11 cellular contexts compared by ENCODE assay signal in the genomic region with DNA sequence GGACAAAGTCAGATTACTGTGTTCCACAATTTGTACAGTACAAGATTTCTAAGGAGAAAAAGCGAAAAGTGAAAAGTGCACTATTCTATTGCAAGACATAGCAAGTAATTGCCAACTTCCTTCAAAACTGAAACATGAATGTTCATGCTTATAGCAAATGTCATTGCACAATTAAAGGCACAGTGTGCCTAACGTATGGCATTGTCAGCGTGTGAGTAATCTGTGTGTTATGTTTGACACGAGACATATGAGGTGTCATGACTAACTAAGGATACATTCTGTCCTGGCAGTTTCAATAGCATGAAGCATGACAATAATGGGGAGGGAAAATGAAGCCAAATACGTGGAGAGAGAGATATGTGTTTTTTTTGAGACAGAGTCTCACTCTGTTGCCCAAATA. TPM values are rescaled to one million over a fixed set of nuclear protein-coding genes. Genes with fewer than 3 reads are reported as not detected.
DNase-seq lines count a peak whose midpoint lies in the region; ATAC-seq and TF ChIP-seq lines count a peak whose summit lies in the region.
"Had no signal": no experiment of that assay in that cellular context is flagged by ENCODE, and none has a peak within 500 bp of the region (broad histone marks: within the 10 kb centered on the region; RNA-seq: fewer than 3 reads in every experiment).

No MANE protein-coding gene starts in this region.

- H3K27ac ChIP-seq in tibial nerve (peak overlapping the region in 2 of 4 donors; percentile 19 to 63), uterus (no peak overlapping the region)

- H3K36me3 ChIP-seq in adipocyte (ENCODE audit: control insufficient read depth, insufficient read depth, low read length, severe bottlenecking) (no peaks in the 10 kb centered on the region), tibial nerve (no peaks in the 10 kb centered on the region), uterus (no peaks in the 10 kb centered on the region)

- H3K4me1 ChIP-seq in adipocyte (ENCODE audit: control insufficient read depth, insufficient read depth, low read length), result no peaks in the 10 kb centered on the region
- no peaks in the 10 kb centered on the region for H3K4me1 ChIP-seq in tibial nerve
- no peaks in the 10 kb centered on the region for H3K4me1 ChIP-seq in uterus

- 56 to 68% methylated on average over 5 of the region's 5 CpGs for WGBS in tibial nerve, 2 donors

- H3K4me3 ChIP-seq in adipocyte (ENCODE audit: low read length) (no peak overlapping the region), tibial nerve (no peak overlapping the region), uterus (no peak overlapping the region)

- intact Hi-C loops in uterus (cut with DNase I; ENCODE audit: low total_unique reads), result no loop called here

- H3K9ac ChIP-seq in adipocyte (ENCODE audit: low read length), result no peak overlapping the region

- TF ChIP-seq POLR2A in tibial nerve (IDR thresholded peaks at IDR 0.05) (no peak), uterus (IDR thresholded peaks at IDR 0.05) (no peak)

- ATAC-seq in GM18870 (IDR thresholded peaks at IDR 0.05; ENCODE audit: unreplicated experiment) (peak; percentile 24), HG03097 (IDR thresholded peaks at IDR 0.05; ENCODE audit: low FRiP score, unreplicated experiment) (peak; percentile 42)

- H3K27me3 ChIP-seq in adipocyte (replicated peaks; ENCODE audit: control insufficient read depth, insufficient read depth, low read length) (no peaks in the 10 kb centered on the region), tibial nerve (no peaks in the 10 kb centered on the region), uterus (no peaks in the 10 kb centered on the region)

- peak in 1 of 2 donors; percentile 74 for TF ChIP-seq EP300 in tibial nerve (IDR thresholded peaks at IDR 0.05)

- peak; percentile 19 for DNase-seq in adipocyte (ENCODE audit: low read depth)
- peak; percentile 3 for DNase-seq in renal cortical epithelial cell (ENCODE audit: low read depth)
- no peak for DNase-seq in tibial nerve (ENCODE audit: low spot score in 2 of 2)
- DNase-seq in C1 segment of cervical spinal cord (lab: John Stamatoyannopoulos, UW), result no peak
- DNase-seq in uterus, result no peak
- DNase-seq in activated naive CD4-positive, alpha-beta T cell treated with anti-CD3 and anti-CD28 coated beads, Interleukin-2, amount 50 U/mL, for 16 hours, result no peak
- DNase-seq: activated effector memory CD4-positive, alpha-beta T cell treated with Interleukin-2 at 50 U/mL for 16 hours; GF-D8; NCI-H1436 had no signal

- no peak for TF ChIP-seq CTCF in tibial nerve (IDR thresholded peaks at IDR 0.05)
- no peak for TF ChIP-seq CTCF in uterus (IDR thresholded peaks at IDR 0.05)

- H3K9me3 ChIP-seq in adipocyte (ENCODE audit: control insufficient read depth, low read length) (peaks cover 7% of the 10 kb centered on the region), tibial nerve (peaks cover 0 to 12% (median 0%) of the 10 kb centered on the region in 4 donors), uterus (no peaks in the 10 kb centered on the region)

RNA-seq across cellular contexts. Expression of a gene that starts 33.6 kb away (rescaled TPM):
- total RNA-seq in renal cortical epithelial cell, result 37.5 and 70.1 TPM in 2 replicates
- 10 to 100 TPM; 18.4 to 23.7 (median 19.6) TPM for total RNA-seq in tibial nerve
- 10 to 100 TPM in 3 of 4 donors, 1 to 10 TPM in 1; 3.8 to 48.8 (median 13.3) TPM for total RNA-seq in uterus

Comparison
In these comparisons a context has a peak if more than half of its experiments do, and no peak if none do; other contexts are left out.
1. DNase-seq: peak in adipocyte (single experiment) and renal cortical epithelial cell (single experiment); none in tibial nerve (0 of 2), C1 segment of cervical spinal cord (0 of 14), uterus (0 of 2) and activated naive CD4-positive, alpha-beta T cell treated with anti-CD3 and anti-CD28 coated beads, Interleukin-2, amount 50 U/mL, for 16 hours (single experiment).